In the genomic region with DNA sequence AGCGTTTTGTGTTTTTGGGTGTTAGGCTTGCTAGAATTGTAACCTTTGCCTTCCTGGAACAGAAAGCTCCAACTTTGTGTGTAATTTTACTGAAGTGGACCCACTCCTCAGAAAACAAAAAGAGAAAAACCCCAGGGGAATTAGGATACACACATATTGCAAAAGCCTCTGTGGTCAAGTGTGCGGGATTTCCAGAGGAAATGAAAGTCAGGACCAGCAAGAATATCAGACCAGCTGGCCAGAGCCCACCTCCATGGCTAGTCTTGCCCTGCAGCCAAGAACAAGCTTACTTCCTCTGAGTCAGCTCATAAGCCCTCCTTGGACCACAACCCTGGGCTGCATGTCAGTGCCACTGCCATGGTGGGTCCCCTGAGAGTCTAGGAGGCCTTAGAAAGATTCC, we compare ENCODE assay signal across 10 cellular contexts. TPM values are rescaled to one million over a fixed set of nuclear protein-coding genes. Genes with fewer than 3 reads are reported as not detected.
DNase-seq lines count a peak whose midpoint lies in the region; ATAC-seq and TF ChIP-seq lines count a peak whose summit lies in the region.
"Had no signal": no experiment of that assay in that cellular context is flagged by ENCODE, and none has a peak within 500 bp of the region (broad histone marks: within the 10 kb centered on the region; RNA-seq: fewer than 3 reads in every experiment).

No MANE protein-coding gene starts in this region.

- H3K4me1 Mint-ChIP-seq in activated naive CD8-positive, alpha-beta T cell treated with anti-CD3 and anti-CD28 coated beads, Interleukin-2, amount 50 U/mL, for 24 hours: no peaks in the 10 kb centered on the region

- in situ Hi-C loops in transverse colon (cut with MboI; ENCODE audit: low pct_ligation_motif_present in 1 of 4, low pct_unique_long_range_greater_than_20kb in 1 of 4, low sequenced_read_pairs in 3 of 4): no loop called here

- H3K36me3 Mint-ChIP-seq in activated naive CD8-positive, alpha-beta T cell treated with anti-CD3 and anti-CD28 coated beads, Interleukin-2, amount 50 U/mL, for 24 hours (ENCODE audit: low read depth): peaks cover 1% of the 10 kb centered on the region

- H3K27ac ChIP-seq in SJSA1: peak overlapping the region; percentile 69
- H3K27ac ChIP-seq in right cardiac atrium (ENCODE audit: low read length): no peak overlapping the region
- H3K27ac ChIP-seq in transverse colon: peak overlapping the region in 1 of 4 donors; percentile 20
- H3K27ac ChIP-seq in WERI-Rb-1: no peak overlapping the region

- TF ChIP-seq EP300 in transverse colon (IDR thresholded peaks at IDR 0.05; ENCODE audit: low read depth): no peak

- H3K27me3 ChIP-seq in SJSA1 (replicated peaks) (no peaks in the 10 kb centered on the region), right cardiac atrium (ENCODE audit: control insufficient read depth, insufficient read depth) (no peaks in the 10 kb centered on the region), transverse colon (no peaks in the 10 kb centered on the region), WERI-Rb-1 (ENCODE audit: insufficient read depth, low read depth, severe bottlenecking) (no peaks in the 10 kb centered on the region)

- H3K27ac Mint-ChIP-seq in activated naive CD8-positive, alpha-beta T cell treated with anti-CD3 and anti-CD28 coated beads, Interleukin-2, amount 50 U/mL, for 24 hours: no peak overlapping the region

- H3K9me3 ChIP-seq in SJSA1 (replicated peaks) (peaks cover 5% of the 10 kb centered on the region), right cardiac atrium (ENCODE audit: control insufficient read depth, low read length) (no peaks in the 10 kb centered on the region), transverse colon (no peaks in the 10 kb centered on the region), WERI-Rb-1 (ENCODE audit: severe bottlenecking) (peaks cover under 1% of the 10 kb centered on the region)

- H3K4me1 ChIP-seq in SJSA1 (replicated peaks) (peaks cover 43% of the 10 kb centered on the region), right cardiac atrium (ENCODE audit: control insufficient read depth, insufficient read depth, low read length) (peaks cover 1% of the 10 kb centered on the region), transverse colon (peaks cover 4 to 27% (median 15%) of the 10 kb centered on the region in 4 donors)

- WGBS in right cardiac atrium: 57% methylated on average over 2 of the region's 2 CpGs
- 60 to 68% methylated on average over 1 to 2 of the region's 2 CpGs for WGBS in transverse colon (ENCODE audit: low coverage in 1 of 2), 2 donors

- no peak for TF ChIP-seq CTCF in transverse colon (IDR thresholded peaks at IDR 0.05)
- no peak for TF ChIP-seq CTCF in WERI-Rb-1 (IDR thresholded peaks at IDR 0.05; ENCODE audit: low read depth, low read length)

- no peak overlapping the region for H3K4me3 Mint-ChIP-seq in activated naive CD8-positive, alpha-beta T cell treated with anti-CD3 and anti-CD28 coated beads, Interleukin-2, amount 50 U/mL, for 24 hours

- H3K4me3 ChIP-seq in SJSA1 (no peak overlapping the region), right cardiac atrium (ENCODE audit: low read length) (no peak overlapping the region), transverse colon (no peak overlapping the region), WERI-Rb-1 (ENCODE audit: low read depth, low read length) (no peak overlapping the region)

- DNase-seq in SIG-M5 treated with dmso at 0.1 percent for 504 hours (lab: John Stamatoyannopoulos, UW; ENCODE audit: unreplicated experiment) (peak; percentile 32), SIG-M5 (lab: John Stamatoyannopoulos, UW) (no peak), SJSA1 (ENCODE audit: low read depth in 1 of 2, low spot score in 2 of 2) (peak; percentile 67 to 86), right cardiac atrium (peak; percentile 57 to 71 (median 67)), transverse colon (peak; percentile 33), T-helper 9 cell (no peak), WERI-Rb-1 (no peak)
- no peak for DNase-seq in activated naive CD8-positive, alpha-beta T cell treated with anti-CD3 and anti-CD28 coated beads, Interleukin-2, amount 50 U/mL, for 24 hours
- DNase-seq: 8988T, activated gamma-delta T cell had no signal

- TF ChIP-seq POLR2A in transverse colon (IDR thresholded peaks at IDR 0.05): no peak

- peaks cover 2% of the 10 kb centered on the region for H3K9me3 Mint-ChIP-seq in activated naive CD8-positive, alpha-beta T cell treated with anti-CD3 and anti-CD28 coated beads, Interleukin-2, amount 50 U/mL, for 24 hours

- intact Hi-C loops in right cardiac atrium (cut with DNase I): no loop called here
- intact Hi-C loops in transverse colon (cut with DNase I; ENCODE audit: low total_unique reads): no loop called here

- peak; percentile 63 to 80 for ATAC-seq in right cardiac atrium
- no peak for ATAC-seq in activated naive CD8-positive, alpha-beta T cell treated with anti-CD3 and anti-CD28 coated beads, Interleukin-2, amount 50 U/mL, for 24 hours

- H3K27me3 Mint-ChIP-seq in activated naive CD8-positive, alpha-beta T cell treated with anti-CD3 and anti-CD28 coated beads, Interleukin-2, amount 50 U/mL, for 24 hours: no peaks in the 10 kb centered on the region

- no peaks in the 10 kb centered on the region for H3K36me3 ChIP-seq in SJSA1
- H3K36me3 ChIP-seq in transverse colon: no peaks in the 10 kb centered on the region
- no peaks in the 10 kb centered on the region for H3K36me3 ChIP-seq in WERI-Rb-1

RNA-seq across cellular contexts. Expression of a gene that starts 37.0 kb away (rescaled TPM):
- 603 and 707 TPM in 2 replicates for total RNA-seq in SJSA1 (2014; rRNA removed; shearing (Covaris generic))
- total RNA-seq in right cardiac atrium (1,000 to 10,000 TPM; 2,632 to 3,447 (median 3,097) TPM), transverse colon (1,000 to 10,000 TPM; 2,288 to 6,007 (median 4,694) TPM)
- 3,090 TPM for polyA plus RNA-seq in right cardiac atrium

RNA-seq across cellular contexts. Expression of a gene that starts 54.3 kb away (rescaled TPM):
- 0.74 TPM in 1 of 2 replicates, not detected in the other for total RNA-seq in SJSA1 (2014; rRNA removed; shearing (Covaris generic))
- total RNA-seq in right cardiac atrium: 1 to 10 TPM; 2.9 to 4.6 (median 3.2) TPM
- polyA plus RNA-seq in right cardiac atrium: 4.6 TPM
- 1 to 10 TPM in 3 of 4 donors, under 1 TPM in 1; 0.40 to 3.7 (median 2.6) TPM for total RNA-seq in transverse colon

Comparison
In these comparisons a context has a peak if more than half of its experiments do, and no peak if none do; other contexts are left out.
1. DNase-seq: peak in SIG-M5 treated with dmso at 0.1 percent for 504 hours (single experiment), SJSA1 (2 of 2), right cardiac atrium (3 of 3) and transverse colon (single experiment); none in SIG-M5 (single experiment), T-helper 9 cell (single experiment), activated naive CD8-positive, alpha-beta T cell treated with anti-CD3 and anti-CD28 coated beads, Interleukin-2, amount 50 U/mL, for 24 hours (single experiment) and WERI-Rb-1 (single experiment).